Comparison of ENCODE assay signal across 14 cellular contexts in genomic region chr1:107220036-107220435, GRCh38.
"Had no signal": no experiment of that assay in that cellular context is flagged by ENCODE, and none has a peak within 500 bp of the region (broad histone marks: within the 10 kb centered on the region; RNA-seq: fewer than 3 reads in every experiment).

No MANE protein-coding gene starts in this region.

- H3K4me3 ChIP-seq: pancreas had no signal

- H3K27me3 ChIP-seq: brain microvascular endothelial cell, pancreas had no signal

- H3K9me3 ChIP-seq: pancreas had no signal

- H3K36me3 Mint-ChIP-seq: T-cell had no signal

- H3K36me3 ChIP-seq: brain microvascular endothelial cell, pancreas, WERI-Rb-1 had no signal

- H3K4me3 Mint-ChIP-seq: activated CD4-positive, alpha-beta memory T cell treated with anti-CD3 and anti-CD28 coated beads, Interleukin-2, amount 10 ng/mL, durations not matched to agents 7 days and 5 days; activated CD4-positive, alpha-beta T cell treated with anti-CD3 and anti-CD28 coated beads for 36 hours; T-cell had no signal

- ATAC-seq: activated CD4-positive, alpha-beta T cell treated with anti-CD3 and anti-CD28 coated beads for 36 hours; esophagus mucosa; pancreas; T-cell had no signal

- H3K4me1 Mint-ChIP-seq: activated CD4-positive, alpha-beta memory T cell treated with anti-CD3 and anti-CD28 coated beads, Interleukin-2, amount 10 ng/mL, durations not matched to agents 7 days and 5 days; activated CD4-positive, alpha-beta T cell treated with anti-CD3 and anti-CD28 coated beads for 36 hours; T-cell had no signal

- DNase-seq: activated CD4-positive, alpha-beta memory T cell treated with anti-CD3 and anti-CD28 coated beads, Interleukin-2, amount 10 ng/mL, durations not matched to agents 7 days and 5 days; activated CD4-positive, alpha-beta T cell treated with anti-CD3 and anti-CD28 coated beads for 36 hours; activated naive CD4-positive, alpha-beta T cell treated with Interleukin-2 at 50 U/mL for 16 hours; brain microvascular endothelial cell; foreskin fibroblast; pancreas; retina; stimulated activated CD4-positive, alpha-beta T cell treated with anti-CD3 and anti-CD28 coated beads, Interleukin-15, amount 100 ng/mL, for 24 hours; stimulated activated CD4-positive, alpha-beta T cell treated with anti-CD3 and anti-CD28 coated beads, Interleukin-4, amount 100 ng/mL, for 24 hours; T-cell; WERI-Rb-1 had no signal

- H3K27me3 Mint-ChIP-seq: activated CD4-positive, alpha-beta memory T cell treated with anti-CD3 and anti-CD28 coated beads, Interleukin-2, amount 10 ng/mL, durations not matched to agents 7 days and 5 days had no signal

- H3K27ac Mint-ChIP-seq: activated CD4-positive, alpha-beta memory T cell treated with anti-CD3 and anti-CD28 coated beads, Interleukin-2, amount 10 ng/mL, durations not matched to agents 7 days and 5 days; activated CD4-positive, alpha-beta T cell treated with anti-CD3 and anti-CD28 coated beads for 36 hours; T-cell had no signal

- FAIRE-seq: endometrium, pancreas, urothelium cell line had no signal

- H3K27ac ChIP-seq: brain microvascular endothelial cell, pancreas, WERI-Rb-1 had no signal

- H3K4me1 ChIP-seq: pancreas had no signal
